ENCODE assay signal across 23 cellular contexts in the genomic region with DNA sequence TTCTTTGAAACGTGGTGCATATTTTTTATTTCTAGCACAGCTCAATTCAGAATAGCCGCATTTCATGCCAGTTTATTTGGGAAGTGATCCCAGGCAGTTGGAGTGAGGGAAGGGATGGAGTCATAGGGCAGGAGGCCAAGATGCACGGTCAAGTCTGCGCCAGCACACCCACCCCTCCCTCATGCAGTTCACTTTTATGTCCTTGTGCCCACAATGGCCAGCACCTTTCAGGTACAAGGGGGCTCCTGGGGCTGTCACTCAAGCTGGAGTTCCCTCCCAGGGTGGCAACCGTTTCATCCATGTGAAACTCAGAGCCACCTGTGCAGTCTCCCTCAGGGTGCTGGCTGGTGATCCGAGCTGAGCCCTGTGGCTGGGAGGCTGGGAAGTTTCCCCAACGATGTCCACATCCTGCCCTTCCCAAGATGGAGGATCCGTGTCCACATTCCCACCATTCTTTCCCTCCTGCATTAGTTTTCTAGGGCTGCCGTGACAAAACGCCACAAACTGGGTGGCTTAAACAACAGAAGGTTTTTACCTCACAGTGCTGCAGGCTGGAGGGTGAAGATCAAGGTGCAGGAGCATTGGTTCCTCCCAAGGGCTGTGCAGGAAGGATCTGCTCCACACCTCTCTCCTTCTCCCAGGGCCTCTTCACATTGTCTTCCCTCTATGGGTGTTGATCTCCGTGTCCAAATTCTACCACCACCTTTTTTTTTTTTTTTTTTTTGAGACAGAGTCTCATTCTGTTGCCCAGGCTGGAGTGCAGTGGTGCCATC.
DNase-seq lines count a peak whose midpoint lies in the region; ATAC-seq, FAIRE-seq and TF ChIP-seq lines count a peak whose summit lies in the region.
"Had no signal": no experiment of that assay in that cellular context is flagged by ENCODE, and none has a peak within 500 bp of the region (broad histone marks: within the 10 kb centered on the region; RNA-seq: fewer than 3 reads in every experiment).

No MANE protein-coding gene starts in this region.

- no peaks in the 10 kb centered on the region for H4K20me1 ChIP-seq in GM23338 (replicated peaks; ENCODE audit: insufficient read depth)

- H3K4me1 Mint-ChIP-seq in GM23338 (no peaks in the 10 kb centered on the region; the same call in 2 of the 3 replicates), glutamatergic neuron (ENCODE audit: low read depth, unreplicated experiment) (no peaks in the 10 kb centered on the region)

- no peaks in the 10 kb centered on the region; the same call in 2 of the 3 replicates for H3K9me3 Mint-ChIP-seq in GM23338
- H3K9me3 Mint-ChIP-seq in glutamatergic neuron (ENCODE audit: unreplicated experiment): no peaks in the 10 kb centered on the region
- H3K9me3 Mint-ChIP-seq: naive thymus-derived CD8-positive, alpha-beta T cell; T-cell had no signal

- H3K36me3 Mint-ChIP-seq in GM23338 (ENCODE audit: low read depth) (no peaks in the 10 kb centered on the region; the same call in 2 of the 3 replicates), glutamatergic neuron (ENCODE audit: unreplicated experiment) (no peaks in the 10 kb centered on the region)
- H3K36me3 Mint-ChIP-seq: naive thymus-derived CD8-positive, alpha-beta T cell; T-cell had no signal

- no peaks in the 10 kb centered on the region for H3F3A ChIP-seq in GM23338 (replicated peaks; ENCODE audit: low read depth)

- H3K27ac Mint-ChIP-seq in GM23338 (no peak overlapping the region), glutamatergic neuron (ENCODE audit: unreplicated experiment) (no peak overlapping the region)
- H3K27ac Mint-ChIP-seq: activated CD8-positive, alpha-beta T cell treated with anti-CD3 and anti-CD28 coated beads, Interleukin-2, amount 10 ng/mL, durations not matched to agents 7 days and 5 days; T-cell had no signal

- WGBS in right cardiac atrium: 51% methylated on average over 11 of the region's 11 CpGs
- 17 to 47% (median 26%) methylated on average over 11 of the region's 11 CpGs for WGBS in small intestine, 3 donors

- TF ChIP-seq CTCF in GM23338 (conservative IDR thresholded peaks at IDR 0.05; ENCODE audit: low read depth in 2 of 2) (no peak), glutamatergic neuron (IDR thresholded peaks at IDR 0.05; ENCODE audit: partially characterized antibody, unreplicated experiment) (no peak)

- no peaks in the 10 kb centered on the region for H3K9me3 ChIP-seq in right cardiac atrium (ENCODE audit: control insufficient read depth, low read length)
- H3K9me3 ChIP-seq in small intestine (ENCODE audit: control insufficient read depth, low read depth): no peaks in the 10 kb centered on the region
- H3K9me3 ChIP-seq: right lobe of liver, SJCRH30 had no signal

- intact Hi-C loops in right cardiac atrium (cut with DNase I): no loop called here

- H3K4me3 Mint-ChIP-seq in GM23338 (no peak overlapping the region), glutamatergic neuron (ENCODE audit: unreplicated experiment) (no peak overlapping the region)
- H3K4me3 Mint-ChIP-seq: activated CD8-positive, alpha-beta T cell treated with anti-CD3 and anti-CD28 coated beads, Interleukin-2, amount 10 ng/mL, durations not matched to agents 7 days and 5 days; naive thymus-derived CD8-positive, alpha-beta T cell; T-cell had no signal

- no peaks in the 10 kb centered on the region for H3K79me2 ChIP-seq in GM23338 (replicated peaks; ENCODE audit: insufficient read depth)
- H3K79me2 ChIP-seq: parathyroid adenoma had no signal

- no peak overlapping the region for H3K4me2 ChIP-seq in GM23338

- H3K36me3 ChIP-seq in GM23338 (ENCODE audit: insufficient read depth) (no peaks in the 10 kb centered on the region), small intestine (ENCODE audit: control insufficient read depth in 2 of 2, insufficient read depth in 2 of 2, low read length in 2 of 2) (no peaks in the 10 kb centered on the region)
- H3K36me3 ChIP-seq: right lobe of liver, SJCRH30 had no signal

- no peak for ATAC-seq in GM23338
- ATAC-seq in right cardiac atrium: peak; percentile 53 to 77
- ATAC-seq: activated CD8-positive, alpha-beta T cell treated with anti-CD3 and anti-CD28 coated beads, Interleukin-2, amount 10 ng/mL, durations not matched to agents 7 days and 5 days; HepG2; naive thymus-derived CD8-positive, alpha-beta T cell; right lobe of liver; T-cell had no signal

- no peak for DNase-seq in GM23338 (ENCODE audit: low spot score)
- peak; percentile 55 for DNase-seq in cerebellar cortex (ENCODE audit: low spot score)
- DNase-seq in right cardiac atrium: peak; percentile 46 to 79 (median 65)
- DNase-seq in small intestine: peak; percentile 63
- no peak for DNase-seq in glutamatergic neuron
- no peak for DNase-seq in NCI-H1105 (lab: John Stamatoyannopoulos, UW)
- DNase-seq in stimulated activated CD4-positive, alpha-beta T cell treated with anti-CD3 and anti-CD28 coated beads, Interleukin-15, amount 100 ng/mL, for 24 hours: no peak
- DNase-seq: activated CD4-positive, alpha-beta T cell treated with anti-CD3 and anti-CD28 coated beads for 1 hour; activated CD8-positive, alpha-beta T cell treated with anti-CD3 and anti-CD28 coated beads, Interleukin-2, amount 10 ng/mL, durations not matched to agents 7 days and 5 days; cerebellar nuclear complex; COR-L47; DND-41; mesenchymal stem cell; naive thymus-derived CD8-positive, alpha-beta T cell; NCI-H1092 treated with DMSO at 0.1 percent for 48 hours; NCI-H2029; NCI-H226; NCI-H774; right lobe of liver; SJCRH30; T-cell had no signal

- H3K27me3 ChIP-seq in GM23338 (ENCODE audit: insufficient read depth): no peaks in the 10 kb centered on the region
- H3K27me3 ChIP-seq in right cardiac atrium (ENCODE audit: control insufficient read depth, insufficient read depth): no peaks in the 10 kb centered on the region
- H3K27me3 ChIP-seq in small intestine (ENCODE audit: control insufficient read depth in 2 of 2, insufficient read depth in 2 of 2, low read length in 2 of 2): peaks cover 0 to 2% of the 10 kb centered on the region in 2 donors
- H3K27me3 ChIP-seq: right lobe of liver, SJCRH30 had no signal

- H3K27me3 Mint-ChIP-seq in GM23338 (ENCODE audit: insufficient read depth, low read depth, poor library complexity): peaks cover 6% of the 10 kb centered on the region
- H3K27me3 Mint-ChIP-seq in glutamatergic neuron (ENCODE audit: unreplicated experiment): no peaks in the 10 kb centered on the region

- peak overlapping the region; percentile 76; the same call in 1 of the 2 replicates for H2AFZ ChIP-seq in GM23338
- H2AFZ ChIP-seq: parathyroid adenoma had no signal

- H3K9me2 ChIP-seq in GM23338 (ENCODE audit: insufficient read depth): peaks cover 19% of the 10 kb centered on the region

- H3K4me1 ChIP-seq in GM23338 (ENCODE audit: insufficient read depth) (no peaks in the 10 kb centered on the region), right cardiac atrium (ENCODE audit: control insufficient read depth, insufficient read depth, low read length) (peaks cover 7% of the 10 kb centered on the region), small intestine (ENCODE audit: control insufficient read depth in 2 of 2, insufficient read depth in 1 of 2, low read depth in 1 of 2, low read length in 1 of 2) (no peaks in the 10 kb centered on the region)
- H3K4me1 ChIP-seq: parathyroid adenoma, right lobe of liver, SJCRH30 had no signal

- H3K27ac ChIP-seq in GM23338 (ENCODE audit: low read depth): no peak overlapping the region
- no peak overlapping the region for H3K27ac ChIP-seq in right cardiac atrium (ENCODE audit: low read length)
- H3K27ac ChIP-seq in small intestine (ENCODE audit: low read depth in 1 of 2, low read length in 1 of 2): no peak overlapping the region
- H3K27ac ChIP-seq: parathyroid adenoma, right lobe of liver, SJCRH30 had no signal

- no peak for FAIRE-seq in small intestine (lab: Jason Lieb, UNC)
- FAIRE-seq: HepG2 had no signal

- no peak overlapping the region for H3K4me3 ChIP-seq in GM23338
- no peak overlapping the region for H3K4me3 ChIP-seq in right cardiac atrium (ENCODE audit: low read length)
- no peak overlapping the region for H3K4me3 ChIP-seq in small intestine (ENCODE audit: low read depth in 1 of 2, low read length in 2 of 2)
- H3K4me3 ChIP-seq: right lobe of liver, SJCRH30 had no signal

TF ChIP-seq in GM23338, 12 proteins besides CTCF, POLR2A, EP300 and RAD21 (continues in another document):
- no peak for TF ChIP-seq EZH2 (IDR thresholded peaks at IDR 0.05; ENCODE audit: low read depth, unreplicated experiment)
- TF ChIP-seq ZNF114 (CRISPR knock-in tag; IDR thresholded peaks at IDR 0.05): no peak

Comparison
In these comparisons a context has a peak if more than half of its experiments do, and no peak if none do; other contexts are left out.
1. DNase-seq: peak in cerebellar cortex (single experiment), right cardiac atrium (3 of 3) and small intestine (single experiment); none in GM23338 (single experiment), glutamatergic neuron (single experiment), NCI-H1105 (single experiment) and stimulated activated CD4-positive, alpha-beta T cell treated with anti-CD3 and anti-CD28 coated beads, Interleukin-15, amount 100 ng/mL, for 24 hours (single experiment).